ENCODE assay signal across 22 cellular contexts in genomic region chr5:3891118-3891517, GRCh38.
"Had no signal": no experiment of that assay in that cellular context is flagged by ENCODE, and none has a peak within 500 bp of the region (broad histone marks: within the 10 kb centered on the region; RNA-seq: fewer than 3 reads in every experiment).

No MANE protein-coding gene starts in this region.

- H3K9me3 ChIP-seq: vagina had no signal

- ATAC-seq: activated CD4-positive, CD25-positive, alpha-beta regulatory T cell treated with anti-CD3 and anti-CD28 coated beads, Interleukin-2, amount 50 U/mL, for 24 hours; foreskin keratinocyte; left colon; sciatic nerve; stimulated activated naive B cell treated with anti-CD40 and anti-IgM and Interleukin-4, amounts not matched to agents 10 μg/mL and 1 μg/mL and 100 μg/mL, for 72 hours had no signal

- H3K27ac Mint-ChIP-seq: activated CD4-positive, alpha-beta memory T cell treated with anti-CD3 and anti-CD28 coated beads, Interleukin-2, amount 10 ng/mL, durations not matched to agents 7 days and 5 days; activated CD4-positive, alpha-beta T cell treated with anti-CD3 and anti-CD28 coated beads, Interleukin-2, amount 10 ng/mL, durations not matched to agents 24 days and 14 days; activated T-helper 1 cell treated with anti-CD3 and anti-CD28 coated beads, Interleukin-12 subunit alpha, Interleukin-12 subunit beta, Interleukin-2, Interleukin-4 antibody, amounts not matched to agents 30 ng/mL and 10 ng/mL and 1 ng/mL, durations not matched to agents 14 hours and 24 hours and 36 hours; brain; memory B cell; stimulated activated naive B cell treated with anti-CD40 and anti-IgM and Interleukin-4, amounts not matched to agents 10 μg/mL and 1 μg/mL and 100 μg/mL, for 72 hours; T-helper 1 cell treated with Interleukin-12 subunit alpha and Interleukin-12 subunit beta and Interleukin-4 antibody, amounts not matched to agents 30 μg/mL and 1 μg/mL, for 36 hours had no signal

- H3K4me3 ChIP-seq: vagina had no signal

- H3K4me1 ChIP-seq: vagina had no signal

- H3K9me3 Mint-ChIP-seq: activated CD4-positive, alpha-beta T cell treated with anti-CD3 and anti-CD28 coated beads, Interleukin-2, amount 10 ng/mL, durations not matched to agents 24 days and 14 days; stimulated activated naive B cell treated with anti-CD40 and anti-IgM and Interleukin-4, amounts not matched to agents 10 μg/mL and 1 μg/mL and 100 μg/mL, for 72 hours had no signal

- H3K27ac ChIP-seq: foreskin keratinocyte, vagina had no signal

- H3K36me3 Mint-ChIP-seq: brain; memory B cell; stimulated activated naive B cell treated with anti-CD40 and anti-IgM and Interleukin-4, amounts not matched to agents 10 μg/mL and 1 μg/mL and 100 μg/mL, for 72 hours had no signal

- DNase-seq: activated CD4-positive, alpha-beta memory T cell treated with anti-CD3 and anti-CD28 coated beads, Interleukin-2, amount 10 ng/mL, durations not matched to agents 7 days and 5 days; activated CD4-positive, alpha-beta T cell treated with anti-CD3 and anti-CD28 coated beads, Interleukin-2, amount 10 ng/mL, durations not matched to agents 24 days and 14 days; activated gamma-delta T cell; activated naive CD4-positive, alpha-beta T cell treated with anti-CD3 and anti-CD28 coated beads, Interleukin-2, amount 50 U/mL, for 16 hours; aorta; dermis blood vessel endothelial cell; effector CD8-positive, alpha-beta T cell; foreskin keratinocyte; left colon; posterior cingulate gyrus; small intestine; stimulated activated CD4-positive, alpha-beta T cell treated with anti-CD3 and anti-CD28 coated beads, Interleukin-2, amount 100 ng/mL, for 48 hours; stimulated activated CD8-positive, alpha-beta memory T cell treated with anti-CD3 and anti-CD28 coated beads, Interleukin-4, amount 100 ng/mL, for 48 hours; stimulated activated naive B cell treated with anti-CD40 and anti-IgM and Interleukin-4, amounts not matched to agents 10 μg/mL and 1 μg/mL and 100 μg/mL, for 72 hours; trophoblast cell had no signal

- H3K4me3 Mint-ChIP-seq: activated CD4-positive, alpha-beta memory T cell treated with anti-CD3 and anti-CD28 coated beads, Interleukin-2, amount 10 ng/mL, durations not matched to agents 7 days and 5 days; activated CD4-positive, alpha-beta T cell treated with anti-CD3 and anti-CD28 coated beads, Interleukin-2, amount 10 ng/mL, durations not matched to agents 24 days and 14 days; activated T-helper 1 cell treated with anti-CD3 and anti-CD28 coated beads, Interleukin-12 subunit alpha, Interleukin-12 subunit beta, Interleukin-2, Interleukin-4 antibody, amounts not matched to agents 30 ng/mL and 10 ng/mL and 1 ng/mL, durations not matched to agents 14 hours and 24 hours and 36 hours; brain; memory B cell; stimulated activated naive B cell treated with anti-CD40 and anti-IgM and Interleukin-4, amounts not matched to agents 10 μg/mL and 1 μg/mL and 100 μg/mL, for 72 hours; T-helper 1 cell treated with Interleukin-12 subunit alpha and Interleukin-12 subunit beta and Interleukin-4 antibody, amounts not matched to agents 30 μg/mL and 1 μg/mL, for 36 hours had no signal

- H3K27me3 Mint-ChIP-seq: activated CD4-positive, alpha-beta memory T cell treated with anti-CD3 and anti-CD28 coated beads, Interleukin-2, amount 10 ng/mL, durations not matched to agents 7 days and 5 days; activated CD4-positive, alpha-beta T cell treated with anti-CD3 and anti-CD28 coated beads, Interleukin-2, amount 10 ng/mL, durations not matched to agents 24 days and 14 days; memory B cell had no signal

- H3K27me3 ChIP-seq: foreskin keratinocyte, vagina had no signal

- H3K36me3 ChIP-seq: vagina had no signal

- H3K4me1 Mint-ChIP-seq: activated CD4-positive, alpha-beta memory T cell treated with anti-CD3 and anti-CD28 coated beads, Interleukin-2, amount 10 ng/mL, durations not matched to agents 7 days and 5 days; activated CD4-positive, alpha-beta T cell treated with anti-CD3 and anti-CD28 coated beads, Interleukin-2, amount 10 ng/mL, durations not matched to agents 24 days and 14 days; memory B cell had no signal
